Comparison of ENCODE assay signal across 16 cellular contexts in genomic region chr17:320809-321385, GRCh38. TPM values are rescaled to one million over a fixed set of nuclear protein-coding genes. Genes with fewer than 3 reads are reported as not detected.
A peak's percentile ranks its signal among the peaks of the same experiment; 100 is the strongest.
DNase-seq lines count a peak whose midpoint lies in the region; ATAC-seq and TF ChIP-seq lines count a peak whose summit lies in the region.
"Had no signal": no experiment of that assay in that cellular context is flagged by ENCODE, and none has a peak within 500 bp of the region (broad histone marks: within the 10 kb centered on the region; RNA-seq: fewer than 3 reads in every experiment).

No MANE protein-coding gene starts in this region.

- H3K4me1 Mint-ChIP-seq in Calu3 (ENCODE audit: low read depth, unreplicated experiment) = peaks cover 7% of the 10 kb centered on the region
- peaks cover 46% of the 10 kb centered on the region for H3K4me1 Mint-ChIP-seq in nephron progenitor cell
- H3K4me1 Mint-ChIP-seq in effector memory CD8-positive, alpha-beta T cell (ENCODE audit: low read depth in 2 of 2) = no peaks in the 10 kb centered on the region

- no peak overlapping the region for H3K56ac ChIP-seq in IMR-90 (ENCODE audit: extremely low read depth, insufficient read depth, low read length)

- H4K5ac ChIP-seq in IMR-90 (ENCODE audit: low read depth, low read length) = no peak overlapping the region

- DNase-seq in Calu3 = peak; percentile 57
- DNase-seq in IMR-90 = no peak
- peak in 2 of 3 donors; percentile 26 to 73 for DNase-seq in right cardiac atrium
- DNase-seq in nephron progenitor cell = peak; percentile 84
- no peak for DNase-seq in hepatic stellate cell (ENCODE audit: low spot score)
- DNase-seq in HuH-7 (ENCODE audit: low spot score) = no peak
- no peak for DNase-seq in effector memory CD8-positive, alpha-beta T cell
- no peak for DNase-seq in effector memory CD4-positive, alpha-beta T cell
- DNase-seq: activated CD8-positive, alpha-beta memory T cell treated with anti-CD3 and anti-CD28 coated beads, Interleukin-2, amount 50 U/mL, for 48 hours; activated naive CD4-positive, alpha-beta T cell treated with anti-CD3 and anti-CD28 coated beads for 36 hours; brain microvascular endothelial cell; Kasumi-1; natural killer cell; NCI-H1436; NCI-H446; SHP77 treated with DMSO at 0.1 percent for 48 hours had no signal

- WGBS in IMR-90 (ENCODE audit: extremely low coverage in 2 of 2, insufficient read length in 1 of 2), 2 experiments = 36% methylated on average over 12 of the region's 25 CpGs; no CpG with 5 or more reads in 1 of the 2 experiments
- 69% methylated on average over 25 of the region's 25 CpGs for WGBS in right cardiac atrium

- H4K91ac ChIP-seq in IMR-90 (ENCODE audit: insufficient read depth, low read depth, low read length) = no peak overlapping the region

- TF ChIP-seq RAD21 in IMR-90 (IDR thresholded peaks at IDR 0.05; ENCODE audit: low read length) = no peak

- H3K27me3 Mint-ChIP-seq in Calu3 (ENCODE audit: unreplicated experiment) (no peaks in the 10 kb centered on the region), nephron progenitor cell (ENCODE audit: low read depth, poor library complexity) (peaks cover 3% of the 10 kb centered on the region)
- no peaks in the 10 kb centered on the region for H3K27me3 Mint-ChIP-seq in effector memory CD8-positive, alpha-beta T cell

- no peak overlapping the region for H2BK5ac ChIP-seq in IMR-90 (ENCODE audit: low read depth, low read length, poor library complexity, severe bottlenecking)

- no peak overlapping the region for H2BK15ac ChIP-seq in IMR-90 (ENCODE audit: low read depth, low read length)

- peak overlapping the region; percentile 45 for H2AK9ac ChIP-seq in IMR-90 (replicated peaks; ENCODE audit: low read depth, low read length, poor library complexity)

- H3K27me3 ChIP-seq in IMR-90 (ENCODE audit: control insufficient read depth, insufficient read depth, low read length) (peaks cover 32% of the 10 kb centered on the region), right cardiac atrium (ENCODE audit: control insufficient read depth, insufficient read depth) (no peaks in the 10 kb centered on the region)
- H3K27me3 ChIP-seq in effector memory CD4-positive, alpha-beta T cell (replicated peaks; ENCODE audit: control insufficient read depth, insufficient read depth, low read length, poor library complexity, severe bottlenecking) = no peaks in the 10 kb centered on the region

- H3K4me2 ChIP-seq in IMR-90 (ENCODE audit: low read depth, low read length) = no peak overlapping the region

- H3K27ac Mint-ChIP-seq in Calu3 (ENCODE audit: unreplicated experiment) (peak overlapping the region; percentile 8), nephron progenitor cell (no peak overlapping the region)
- H3K27ac Mint-ChIP-seq in effector memory CD8-positive, alpha-beta T cell = no peak overlapping the region
- H3K27ac Mint-ChIP-seq: activated naive CD4-positive, alpha-beta T cell treated with anti-CD3 and anti-CD28 coated beads for 36 hours; natural killer cell had no signal

- H4K8ac ChIP-seq in IMR-90 (ENCODE audit: low read depth in 2 of 2, low read length in 2 of 2) = no peak overlapping the region

- no peaks in the 10 kb centered on the region for H4K20me1 ChIP-seq in IMR-90 (ENCODE audit: insufficient read depth, low read length)

- in situ Hi-C loops in IMR-90 (cut with MboI; ENCODE audit: low sequenced_read_pairs) = no loop called here

- H3K4ac ChIP-seq in IMR-90 (ENCODE audit: low read depth, low read length) = no peak overlapping the region

- H3K9me3 Mint-ChIP-seq in Calu3 (ENCODE audit: low read depth, unreplicated experiment) = peaks cover 3% of the 10 kb centered on the region
- peaks cover 30% of the 10 kb centered on the region for H3K9me3 Mint-ChIP-seq in nephron progenitor cell
- H3K9me3 Mint-ChIP-seq in effector memory CD8-positive, alpha-beta T cell = no peaks in the 10 kb centered on the region
- H3K9me3 Mint-ChIP-seq: activated naive CD4-positive, alpha-beta T cell treated with anti-CD3 and anti-CD28 coated beads for 36 hours had no signal

- TF ChIP-seq POLR2A in IMR-90 (IDR thresholded peaks at IDR 0.05; ENCODE audit: low read depth, low read length) = no peak

- BruUV-seq in Calu3 (replicated peaks; lab: Mats Ljungman, UMichigan) = no TSS peak
- no TSS peak for BruUV-seq in IMR-90 (replicated peaks; lab: Mats Ljungman, UMichigan)

- no peak overlapping the region for H2AFZ ChIP-seq in IMR-90 (replicated peaks; ENCODE audit: low read length, poor library complexity)

- no peaks in the 10 kb centered on the region for H3K79me1 ChIP-seq in IMR-90 (ENCODE audit: low read depth in 1 of 2, low read length in 2 of 2)

- H3K36me3 Mint-ChIP-seq in Calu3 (ENCODE audit: insufficient read depth, unreplicated experiment) = peaks cover 21% of the 10 kb centered on the region
- peaks cover 45% of the 10 kb centered on the region for H3K36me3 Mint-ChIP-seq in nephron progenitor cell (ENCODE audit: low read depth)
- peaks cover 3% of the 10 kb centered on the region for H3K36me3 Mint-ChIP-seq in effector memory CD8-positive, alpha-beta T cell (ENCODE audit: insufficient read depth)

- H3K36me3 ChIP-seq in IMR-90 (ENCODE audit: control insufficient read depth, insufficient read depth, low read length) = no peaks in the 10 kb centered on the region
- H3K36me3 ChIP-seq in effector memory CD4-positive, alpha-beta T cell (ENCODE audit: control insufficient read depth, insufficient read depth, low read length) = no peaks in the 10 kb centered on the region
- H3K36me3 ChIP-seq: brain microvascular endothelial cell had no signal

- no peak overlapping the region for H3K18ac ChIP-seq in IMR-90 (ENCODE audit: low read depth, low read length)

- no peak overlapping the region for H2BK20ac ChIP-seq in IMR-90 (ENCODE audit: low read depth, low read length)

- TF ChIP-seq CTCF in Calu3 (IDR thresholded peaks at IDR 0.05; ENCODE audit: unreplicated experiment) (no peak), IMR-90 (conservative IDR thresholded peaks at IDR 0.05; ENCODE audit: low read depth, low read length) (no peak), nephron progenitor cell (IDR thresholded peaks at IDR 0.05) (no peak)

- intact Hi-C loops in Calu3 (cut with micrococcal nuclease; ENCODE audit: unreplicated experiment) (no loop called here), IMR-90 (cut with micrococcal nuclease) (no loop called here), right cardiac atrium (cut with DNase I) (no loop called here)

- H2BK120ac ChIP-seq in IMR-90 (ENCODE audit: low read depth, low read length) = no peak overlapping the region

- H3K4me1 ChIP-seq in IMR-90 (ENCODE audit: control insufficient read depth, insufficient read depth, low read length) (no peaks in the 10 kb centered on the region), right cardiac atrium (ENCODE audit: control insufficient read depth, insufficient read depth, low read length) (no peaks in the 10 kb centered on the region)
- H3K4me1 ChIP-seq in effector memory CD4-positive, alpha-beta T cell (ENCODE audit: control insufficient read depth, insufficient read depth, low read length, poor library complexity, severe bottlenecking) = no peaks in the 10 kb centered on the region

- no peak overlapping the region for H3K27ac ChIP-seq in IMR-90 (ENCODE audit: insufficient read depth, low read length)
- no peak overlapping the region for H3K27ac ChIP-seq in right cardiac atrium (ENCODE audit: low read length)
- no peak overlapping the region for H3K27ac ChIP-seq in effector memory CD4-positive, alpha-beta T cell (ENCODE audit: insufficient read depth, low read length, poor library complexity, severe bottlenecking)
- H3K27ac ChIP-seq: brain microvascular endothelial cell had no signal

- H3K9me3 ChIP-seq in IMR-90 (ENCODE audit: control insufficient read depth, insufficient read depth, low read length) (no peaks in the 10 kb centered on the region; the same call in 1 of the 2 replicates), right cardiac atrium (ENCODE audit: control insufficient read depth, low read length) (no peaks in the 10 kb centered on the region)
- H3K9me3 ChIP-seq in effector memory CD4-positive, alpha-beta T cell (ENCODE audit: control insufficient read depth, low read length) = no peaks in the 10 kb centered on the region

- CTCF ChIA-PET in Calu3 (lab: Charles Lee) (no interaction called here), IMR-90 (lab: Yijun Ruan, JAX) (no interaction called here)

- POLR2A ChIA-PET in IMR-90 (lab: Charles Lee; ENCODE audit: unreplicated experiment) = no interaction called here

- peak; percentile 35; the same call in 1 of the 2 replicates for ATAC-seq in IMR-90 (ENCODE audit: low read depth)
- peak; percentile 34 to 39 for ATAC-seq in right cardiac atrium
- ATAC-seq in effector memory CD8-positive, alpha-beta T cell (replicated peaks) = no peak
- ATAC-seq: natural killer cell had no signal

- peak overlapping the region; percentile 34 for H3K4me3 Mint-ChIP-seq in Calu3 (ENCODE audit: low read depth, unreplicated experiment)
- peak overlapping the region; percentile 67 for H3K4me3 Mint-ChIP-seq in nephron progenitor cell
- H3K4me3 Mint-ChIP-seq in effector memory CD8-positive, alpha-beta T cell = no peak overlapping the region
- H3K4me3 Mint-ChIP-seq: activated naive CD4-positive, alpha-beta T cell treated with anti-CD3 and anti-CD28 coated beads for 36 hours; natural killer cell had no signal

- H2AK5ac ChIP-seq in IMR-90 (ENCODE audit: low read depth, low read length) = no peak overlapping the region

- H3K9ac ChIP-seq in IMR-90 (ENCODE audit: low read depth, low read length) = no peak overlapping the region

- dilution Hi-C loops in IMR-90 (cut with HindIII; ENCODE audit: low sequenced_read_pairs, unreplicated experiment) = no loop called here

- H3K23ac ChIP-seq in IMR-90 (ENCODE audit: low read depth, low read length) = no peak overlapping the region

- H3K9me1 ChIP-seq in IMR-90 (ENCODE audit: insufficient read depth, low read length) = no peaks in the 10 kb centered on the region

- no peak overlapping the region for H3K14ac ChIP-seq in IMR-90 (replicated peaks; ENCODE audit: low read depth, low read length)

- H3K4me3 ChIP-seq in IMR-90 (ENCODE audit: insufficient read depth, low read depth, low read length) (no peak overlapping the region), right cardiac atrium (ENCODE audit: low read length) (no peak overlapping the region)
- no peak overlapping the region for H3K4me3 ChIP-seq in effector memory CD4-positive, alpha-beta T cell (ENCODE audit: insufficient read depth, low read depth, low read length, poor library complexity, severe bottlenecking)

TF ChIP-seq in IMR-90, 13 proteins besides CTCF, POLR2A, EP300 and RAD21 (continues in another document):
- TF ChIP-seq MAFK (IDR thresholded peaks at IDR 0.05; ENCODE audit: low read depth, low read length) (no peak), MAZ (IDR thresholded peaks at IDR 0.05; ENCODE audit: borderline replicate concordance, low read depth, low read length) (no peak), MXI1 (IDR thresholded peaks at IDR 0.05; ENCODE audit: borderline replicate concordance, low read depth, low read length) (no peak), RFX5 (IDR thresholded peaks at IDR 0.05; ENCODE audit: low read depth, low read length) (no peak)

RNA-seq across cellular contexts. Expression of gene RPH3AL, which starts 31.7 kb away (rescaled TPM):
- total RNA-seq in Calu3 (2022) (14.1 and 17.9 TPM in 2 replicates), IMR-90 (2012; rRNA removed) (0.83 and 1.8 TPM in 2 replicates), right cardiac atrium (10 to 100 TPM in 2 of 4 donors, 1 to 10 TPM in 2; 4.7 to 11.5 (median 10.2) TPM)
- polyA plus RNA-seq in IMR-90 (2012; rRNA removed) (1.5 and 2.5 TPM in 2 replicates), right cardiac atrium (6.7 TPM)
- polyA plus RNA-seq in IMR-90 (2012; cell fraction: cytosol; rRNA removed) = 2.3 and 3.8 TPM in 2 replicates
- polyA plus RNA-seq in IMR-90 (2012; cell fraction: nucleus; rRNA removed; ENCODE audit: low replicate concordance) = 2.1 and 2.9 TPM in 2 replicates

Comparison
In these comparisons a context has a peak if more than half of its experiments do, and no peak if none do; other contexts are left out.
1. DNase-seq: peak in Calu3 (single experiment), right cardiac atrium (2 of 3) and nephron progenitor cell (single experiment); none in IMR-90 (single experiment), hepatic stellate cell (single experiment), HuH-7 (single experiment), effector memory CD8-positive, alpha-beta T cell (0 of 3) and effector memory CD4-positive, alpha-beta T cell (0 of 3).
2. H3K4me3 Mint-ChIP-seq: peak in Calu3 (single experiment) and nephron progenitor cell (single experiment); none in effector memory CD8-positive, alpha-beta T cell (0 of 2).